Comparison of ENCODE assay signal across 8 cellular contexts in the genomic region with DNA sequence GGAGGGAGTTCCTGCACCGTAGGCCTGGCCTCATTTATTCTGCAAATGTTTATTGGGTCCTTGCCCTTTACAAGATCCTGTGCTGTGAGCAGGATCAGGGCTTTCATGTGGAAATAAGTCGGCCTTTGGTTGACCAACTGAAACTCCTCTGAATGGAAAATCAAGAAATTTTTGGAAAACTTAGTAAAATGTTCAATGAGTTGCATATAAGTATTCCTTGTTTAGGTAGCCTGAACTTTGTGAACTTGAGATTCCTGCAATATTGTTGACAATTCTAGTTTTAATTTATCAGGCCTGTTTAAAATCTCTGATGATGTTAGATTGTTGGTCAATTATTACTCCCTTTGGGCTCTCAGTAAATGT. TPM values are rescaled to one million over a fixed set of nuclear protein-coding genes. Genes with fewer than 3 reads are reported as not detected.
A peak's percentile ranks its signal among the peaks of the same experiment; 100 is the strongest.
DNase-seq lines count a peak whose midpoint lies in the region; ATAC-seq and TF ChIP-seq lines count a peak whose summit lies in the region.

No MANE protein-coding gene starts in this region.

- no peak for TF ChIP-seq EP300 in esophagus muscularis mucosa (IDR thresholded peaks at IDR 0.05)
- no peak for TF ChIP-seq EP300 in ovary (IDR thresholded peaks at IDR 0.05)

- no peak for TF ChIP-seq CTCF in CD8-positive, alpha-beta T cell (IDR thresholded peaks at IDR 0.05)
- no peak for TF ChIP-seq CTCF in RWPE2 (IDR thresholded peaks at IDR 0.05; ENCODE audit: poor library complexity, severe bottlenecking)
- TF ChIP-seq CTCF in esophagus muscularis mucosa (IDR thresholded peaks at IDR 0.05): no peak
- TF ChIP-seq CTCF in ovary (IDR thresholded peaks at IDR 0.05): no peak

- H3K36me3 Mint-ChIP-seq in CD8-positive, alpha-beta T cell: peaks cover 46% of the 10 kb centered on the region

- peaks cover 40% of the 10 kb centered on the region for H3K4me1 ChIP-seq in CD8-positive, alpha-beta T cell (ENCODE audit: insufficient read depth, low read length)
- peaks cover 19% of the 10 kb centered on the region for H3K4me1 ChIP-seq in RWPE2 (ENCODE audit: insufficient read depth, poor library complexity, severe bottlenecking)
- peaks cover 48 to 64% (median 63%) of the 10 kb centered on the region in 4 donors for H3K4me1 ChIP-seq in esophagus muscularis mucosa
- H3K4me1 ChIP-seq in ovary (ENCODE audit: insufficient read depth): peaks cover 13% of the 10 kb centered on the region

- peak overlapping the region; percentile 95 for H3K4me3 Mint-ChIP-seq in CD8-positive, alpha-beta T cell

- peaks cover 52% of the 10 kb centered on the region for H3K4me1 Mint-ChIP-seq in CD8-positive, alpha-beta T cell (ENCODE audit: low read depth)

- DNase-seq in CD8-positive, alpha-beta T cell: no peak
- DNase-seq in RWPE2 (ENCODE audit: low spot score): no peak
- no peak for DNase-seq in esophagus muscularis mucosa (ENCODE audit: extremely low spot score)
- peak in 1 of 5 donors; percentile 3 for DNase-seq in ovary
- no peak for DNase-seq in SKM-1 (lab: John Stamatoyannopoulos, UW; ENCODE audit: unreplicated experiment)
- no peak for DNase-seq in NCI-H526 treated with DMSO at 0.1 percent for 48 hours (lab: John Stamatoyannopoulos, UW)

- peak overlapping the region; percentile 52 for H3K4me3 ChIP-seq in CD8-positive, alpha-beta T cell (ENCODE audit: low read depth, low read length)
- H3K4me3 ChIP-seq in RWPE2 (ENCODE audit: severe bottlenecking) (peak overlapping the region; percentile 95), esophagus muscularis mucosa (peak overlapping the region; percentile 91 to 100 (median 96)), ovary (peak overlapping the region; percentile 83)

- peak overlapping the region; percentile 91 for H3K27ac ChIP-seq in CD8-positive, alpha-beta T cell (ENCODE audit: low read depth, low read length)
- H3K27ac ChIP-seq in RWPE2 (ENCODE audit: poor library complexity, severe bottlenecking) (peak overlapping the region; percentile 71), esophagus muscularis mucosa (replicated peaks in 1 of 4) (peak overlapping the region; percentile 97 to 100 (median 98)), ovary (peak overlapping the region in 1 of 2 donors; percentile 87)

- H3K9me3 ChIP-seq in CD8-positive, alpha-beta T cell (ENCODE audit: low read length): no peaks in the 10 kb centered on the region
- no peaks in the 10 kb centered on the region for H3K9me3 ChIP-seq in RWPE2 (ENCODE audit: severe bottlenecking)
- H3K9me3 ChIP-seq in esophagus muscularis mucosa: no peaks in the 10 kb centered on the region
- no peaks in the 10 kb centered on the region for H3K9me3 ChIP-seq in ovary

- POLR2A ChIA-PET in CD8-positive, alpha-beta T cell (lab: Charles Lee): interaction anchor here (0.9 to 2.8 kb wide), 4 partner anchors 38 to 110 kb away, joined by 3 to 22 read pairs (median 4); partner anchors contain the start of genes HNRNPH1 and LTC4S

- ATAC-seq in CD8-positive, alpha-beta T cell: no peak
- ATAC-seq in RWPE2 (ENCODE audit: low read depth) (no peak), GM21367 (IDR thresholded peaks at IDR 0.05; ENCODE audit: unreplicated experiment) (no peak), HG03139 (IDR thresholded peaks at IDR 0.05; ENCODE audit: unreplicated experiment) (no peak)

- H3K9me3 Mint-ChIP-seq in CD8-positive, alpha-beta T cell: no peaks in the 10 kb centered on the region

- intact Hi-C loops in CD8-positive, alpha-beta T cell (cut with DNase I, micrococcal nuclease): loop anchor here (1.0 to 10.0 kb wide), 6 partner anchors 63 to 1107 kb away; partner anchors contain the start of genes CLK4 (in 1 of the 2), RUFY1 (in 1 of the 2) and TBC1D9B (in 1 of the 2)
- intact Hi-C loops in esophagus muscularis mucosa (cut with DNase I): loop anchor here (5.0 kb wide), 1 partner anchor 36 kb away; the partner anchor contains the start of gene CANX
- intact Hi-C loops in ovary (cut with DNase I): loop anchor here in 1 of 4 donors (2.0 kb wide), 1 partner anchor 35 kb away; the partner anchor contains the start of gene CANX

- peak overlapping the region; percentile 97 for H3K27ac Mint-ChIP-seq in CD8-positive, alpha-beta T cell

- peaks cover 12% of the 10 kb centered on the region for H3K36me3 ChIP-seq in CD8-positive, alpha-beta T cell (ENCODE audit: insufficient read depth, low read length)
- H3K36me3 ChIP-seq in RWPE2 (ENCODE audit: low read depth) (peaks cover 51% of the 10 kb centered on the region), esophagus muscularis mucosa (peaks cover 8 to 40% (median 19%) of the 10 kb centered on the region in 4 donors), ovary (no peaks in the 10 kb centered on the region)

- no peaks in the 10 kb centered on the region for H3K27me3 ChIP-seq in CD8-positive, alpha-beta T cell (ENCODE audit: insufficient read depth, low read length)
- H3K27me3 ChIP-seq in RWPE2 (ENCODE audit: insufficient read depth, poor library complexity, severe bottlenecking) (no peaks in the 10 kb centered on the region), esophagus muscularis mucosa (no peaks in the 10 kb centered on the region), ovary (no peaks in the 10 kb centered on the region)

- 0% methylated on average over 2 of the region's 2 CpGs for WGBS in esophagus muscularis mucosa
- 0 to 2% (median 1%) methylated on average over 2 of the region's 2 CpGs for WGBS in ovary, 3 donors

- no peaks in the 10 kb centered on the region for H3K27me3 Mint-ChIP-seq in CD8-positive, alpha-beta T cell (ENCODE audit: low read depth)

- CTCF ChIA-PET in CD8-positive, alpha-beta T cell (lab: Charles Lee): interaction anchor here (2.7 kb wide), 1 partner anchor 30 kb away, joined by 12 read pairs; no protein-coding TSS in a partner anchor

- no peak for TF ChIP-seq POLR2A in esophagus muscularis mucosa (IDR thresholded peaks at IDR 0.05; ENCODE audit: low read depth)
- TF ChIP-seq POLR2A in ovary (IDR thresholded peaks at IDR 0.05): no peak

RNA-seq across cellular contexts. Expression of gene MAML1, which starts 1.1 kb away (rescaled TPM):
- 10 to 100 TPM; 23.4 to 26.9 TPM for total RNA-seq in CD8-positive, alpha-beta T cell
- total RNA-seq in esophagus muscularis mucosa (10 to 100 TPM; 21.4 to 60.9 (median 36.4) TPM), ovary (10 to 100 TPM; 18.4 to 40.1 (median 33.6) TPM)
- 10 to 100 TPM; 19.0 to 20.2 TPM for polyA plus RNA-seq in ovary

RNA-seq across cellular contexts. Expression of gene CANX, which starts 35.0 kb away (rescaled TPM):
- total RNA-seq in CD8-positive, alpha-beta T cell: 100 to 1,000 TPM; 131 to 133 TPM
- total RNA-seq in esophagus muscularis mucosa: 100 to 1,000 TPM; 230 to 403 (median 321) TPM
- total RNA-seq in ovary: 100 to 1,000 TPM; 228 to 683 (median 573) TPM
- 100 to 1,000 TPM; 176 to 688 TPM for polyA plus RNA-seq in ovary

RNA-seq across cellular contexts. Expression of gene CBY3, which starts 52.9 kb away (rescaled TPM):
- total RNA-seq in CD8-positive, alpha-beta T cell: under 1 TPM in 1 of 2 experiments, not detected in 1; 0.44 TPM
- total RNA-seq in esophagus muscularis mucosa (not detected), ovary (under 1 TPM in 1 of 7 donors, not detected in 6; 0.65 TPM)
- not detected for polyA plus RNA-seq in ovary
